8 cellular contexts compared by ENCODE assay signal in the genomic region with DNA sequence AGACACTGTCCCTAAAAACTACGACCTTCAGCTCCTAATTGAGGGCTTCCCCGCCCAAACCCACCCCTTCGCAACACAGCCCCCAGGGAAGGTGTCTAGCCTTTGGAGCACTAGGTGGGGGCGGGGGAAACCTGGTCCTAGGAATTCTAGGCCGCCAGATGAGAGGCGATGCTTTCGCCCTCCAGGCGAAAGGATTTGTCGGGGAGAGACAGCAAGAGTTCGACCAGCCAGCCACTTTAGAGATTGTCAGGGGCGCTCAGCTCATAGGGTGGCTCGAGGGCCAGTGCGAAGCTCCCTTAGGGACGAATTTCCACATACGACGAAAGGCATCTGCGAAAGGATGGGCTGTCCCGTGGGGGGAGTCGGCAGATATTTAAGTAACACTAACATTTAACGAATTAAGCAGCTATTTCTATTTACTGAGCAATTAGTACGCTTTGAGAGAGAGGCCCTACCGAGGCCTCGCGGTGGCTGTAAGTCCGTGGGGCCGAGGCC. TPM values are rescaled to one million over a fixed set of nuclear protein-coding genes. Genes with fewer than 3 reads are reported as not detected.
DNase-seq lines count a peak whose midpoint lies in the region; ATAC-seq and TF ChIP-seq lines count a peak whose summit lies in the region.

No MANE protein-coding gene starts in this region.

- H3K4me1 ChIP-seq in CD8-positive, alpha-beta memory T cell (ENCODE audit: insufficient read depth, low read length): peaks cover 33% of the 10 kb centered on the region
- peaks cover 9% of the 10 kb centered on the region for H3K4me1 ChIP-seq in neural progenitor cell

- CTCF ChIA-PET in CD8-positive, alpha-beta memory T cell (lab: Charles Lee): interaction anchor here (0.7 to 4.7 kb wide), 26 partner anchors 11 to 1920 kb away, joined by 3 to 72 read pairs (median 8); partner anchors contain the start of genes B4GAT1, BRMS1, MRPL11 and NPAS4

- peak overlapping the region; percentile 87 to 94 (median 93) for H3K4me3 Mint-ChIP-seq in CD8-positive, alpha-beta memory T cell
- H3K4me3 Mint-ChIP-seq in IgD-negative memory B cell (peak overlapping the region; percentile 88 to 100 (median 96)), neural progenitor cell (peak overlapping the region; percentile 91)

- H3K9me3 ChIP-seq in CD8-positive, alpha-beta memory T cell (ENCODE audit: low read length): no peaks in the 10 kb centered on the region
- no peaks in the 10 kb centered on the region for H3K9me3 ChIP-seq in neural progenitor cell (ENCODE audit: low read depth)

- peaks cover 0 to 3% of the 10 kb centered on the region in 2 donors for H3K27me3 Mint-ChIP-seq in CD8-positive, alpha-beta memory T cell
- H3K27me3 Mint-ChIP-seq in IgD-negative memory B cell (no peaks in the 10 kb centered on the region), neural progenitor cell (ENCODE audit: insufficient read depth, low read depth) (peaks cover 11% of the 10 kb centered on the region)

- H3K9ac ChIP-seq in neural progenitor cell: no peak overlapping the region

- H2AFZ ChIP-seq in neural progenitor cell (replicated peaks): peak overlapping the region; percentile 95

- H3K27ac ChIP-seq in CD8-positive, alpha-beta memory T cell (ENCODE audit: low read depth, low read length): peak overlapping the region; percentile 66
- H3K27ac ChIP-seq in cingulate gyrus (ENCODE audit: low read depth, low read length): peak overlapping the region; percentile 91
- H3K27ac ChIP-seq in neural progenitor cell: no peak overlapping the region

- H3K36me3 ChIP-seq in CD8-positive, alpha-beta memory T cell (ENCODE audit: insufficient read depth, low read length): no peaks in the 10 kb centered on the region
- H3K36me3 ChIP-seq in neural progenitor cell: no peaks in the 10 kb centered on the region

- H3F3A ChIP-seq in neural progenitor cell (ENCODE audit: low read depth): peaks cover 34% of the 10 kb centered on the region

- H3K4me2 ChIP-seq in neural progenitor cell: peak overlapping the region; percentile 74

- peak overlapping the region; percentile 91 to 99 (median 98) for H3K27ac Mint-ChIP-seq in CD8-positive, alpha-beta memory T cell
- H3K27ac Mint-ChIP-seq in IgD-negative memory B cell (peak overlapping the region; percentile 83 to 99 (median 94)), neural progenitor cell (peak overlapping the region; percentile 84)

- H3K27me3 ChIP-seq in CD8-positive, alpha-beta memory T cell (ENCODE audit: insufficient read depth, low read length, poor library complexity, severe bottlenecking): no peaks in the 10 kb centered on the region
- peaks cover 30% of the 10 kb centered on the region for H3K27me3 ChIP-seq in neural progenitor cell

- DNase-seq in CD8-positive, alpha-beta memory T cell: peak in 1 of 5 donors; percentile 52
- no peak for DNase-seq in neural progenitor cell (ENCODE audit: low spot score)
- no peak for DNase-seq in AG08396 (ENCODE audit: low spot score)
- no peak for DNase-seq in OCI-M2 (lab: John Stamatoyannopoulos, UW; ENCODE audit: unreplicated experiment)

- H3K36me3 Mint-ChIP-seq in CD8-positive, alpha-beta memory T cell: peaks cover 0 to 3% (median 0%) of the 10 kb centered on the region in 3 donors
- H3K36me3 Mint-ChIP-seq in IgD-negative memory B cell (no peaks in the 10 kb centered on the region), neural progenitor cell (no peaks in the 10 kb centered on the region)

- POLR2A ChIA-PET in CD8-positive, alpha-beta memory T cell (lab: Charles Lee): interaction anchor here (0.5 to 3.0 kb wide), 10 partner anchors 11 to 809 kb away, joined by 4 to 22 read pairs (median 10); partner anchors contain the start of genes B4GAT1, RIN1, SLC29A2 and YIF1A

- no peak for TF ChIP-seq CTCF in neural progenitor cell (IDR thresholded peaks at IDR 0.05)

- peaks cover 19 to 34% (median 30%) of the 10 kb centered on the region in 3 donors for H3K4me1 Mint-ChIP-seq in CD8-positive, alpha-beta memory T cell
- H3K4me1 Mint-ChIP-seq in IgD-negative memory B cell: peaks cover 0 to 9% (median 4%) of the 10 kb centered on the region in 3 donors
- peaks cover 21% of the 10 kb centered on the region for H3K4me1 Mint-ChIP-seq in neural progenitor cell

- H3K9me3 Mint-ChIP-seq in CD8-positive, alpha-beta memory T cell: no peaks in the 10 kb centered on the region
- no peaks in the 10 kb centered on the region for H3K9me3 Mint-ChIP-seq in IgD-negative memory B cell
- no peaks in the 10 kb centered on the region for H3K9me3 Mint-ChIP-seq in neural progenitor cell

- no peaks in the 10 kb centered on the region for H4K20me1 ChIP-seq in neural progenitor cell (ENCODE audit: low read depth)

- no peaks in the 10 kb centered on the region for H3K79me2 ChIP-seq in neural progenitor cell (ENCODE audit: low read depth)

- H3K4me3 ChIP-seq in CD8-positive, alpha-beta memory T cell (ENCODE audit: low read length): peak overlapping the region; percentile 64
- H3K4me3 ChIP-seq in neural progenitor cell: peak overlapping the region; percentile 53

- no peak for ATAC-seq in HG02885 (IDR thresholded peaks at IDR 0.05; ENCODE audit: poor library complexity, unreplicated experiment)
- no peak for ATAC-seq in HG03521 (IDR thresholded peaks at IDR 0.05; ENCODE audit: unreplicated experiment)

RNA-seq across cellular contexts. Expression of gene CD248, which starts 5.3 kb away (rescaled TPM):
- total RNA-seq in CD8-positive, alpha-beta memory T cell: 1 to 10 TPM; 2.9 to 3.1 TPM
- polyA plus RNA-seq in CD8-positive, alpha-beta memory T cell: 18.9 TPM
- 0.19 TPM for polyA plus RNA-seq in IgD-negative memory B cell
- 0.62 and 0.99 TPM in 2 replicates for total RNA-seq in neural progenitor cell (ENCODE audit: low replicate concordance)

RNA-seq across cellular contexts. Expression of gene TMEM151A, which starts 19.8 kb away (rescaled TPM):
- not detected for total RNA-seq in CD8-positive, alpha-beta memory T cell
- polyA plus RNA-seq in CD8-positive, alpha-beta memory T cell: not detected
- polyA plus RNA-seq in IgD-negative memory B cell: not detected
- total RNA-seq in neural progenitor cell (ENCODE audit: low replicate concordance): 0.03 TPM in 1 of 2 replicates, not detected in the other

RNA-seq across cellular contexts. Expression of gene YIF1A, which starts 22.6 kb away (rescaled TPM):
- total RNA-seq in CD8-positive, alpha-beta memory T cell: 10 to 100 TPM; 96.5 to 97.3 TPM
- 61.7 TPM for polyA plus RNA-seq in CD8-positive, alpha-beta memory T cell
- 72.5 TPM for polyA plus RNA-seq in IgD-negative memory B cell
- total RNA-seq in neural progenitor cell (ENCODE audit: low replicate concordance): 19.0 and 41.0 TPM in 2 replicates

RNA-seq across cellular contexts. Expression of gene RIN1, which starts 24.7 kb away (rescaled TPM):
- 1 to 10 TPM; 1.5 to 1.7 TPM for total RNA-seq in CD8-positive, alpha-beta memory T cell
- polyA plus RNA-seq in CD8-positive, alpha-beta memory T cell: 2.3 TPM
- 0.28 TPM for polyA plus RNA-seq in IgD-negative memory B cell
- 0.56 and 2.6 TPM in 2 replicates for total RNA-seq in neural progenitor cell (ENCODE audit: low replicate concordance)

RNA-seq across cellular contexts. Expression of gene BRMS1, which starts 33.4 kb away (rescaled TPM):
- 10 to 100 TPM; 66.1 to 66.5 TPM for total RNA-seq in CD8-positive, alpha-beta memory T cell
- 76.4 TPM for polyA plus RNA-seq in CD8-positive, alpha-beta memory T cell
- polyA plus RNA-seq in IgD-negative memory B cell: 80.6 TPM
- 16.4 and 34.6 TPM in 2 replicates for total RNA-seq in neural progenitor cell (ENCODE audit: low replicate concordance)
